8 cellular contexts compared by ENCODE assay signal in the genomic region with DNA sequence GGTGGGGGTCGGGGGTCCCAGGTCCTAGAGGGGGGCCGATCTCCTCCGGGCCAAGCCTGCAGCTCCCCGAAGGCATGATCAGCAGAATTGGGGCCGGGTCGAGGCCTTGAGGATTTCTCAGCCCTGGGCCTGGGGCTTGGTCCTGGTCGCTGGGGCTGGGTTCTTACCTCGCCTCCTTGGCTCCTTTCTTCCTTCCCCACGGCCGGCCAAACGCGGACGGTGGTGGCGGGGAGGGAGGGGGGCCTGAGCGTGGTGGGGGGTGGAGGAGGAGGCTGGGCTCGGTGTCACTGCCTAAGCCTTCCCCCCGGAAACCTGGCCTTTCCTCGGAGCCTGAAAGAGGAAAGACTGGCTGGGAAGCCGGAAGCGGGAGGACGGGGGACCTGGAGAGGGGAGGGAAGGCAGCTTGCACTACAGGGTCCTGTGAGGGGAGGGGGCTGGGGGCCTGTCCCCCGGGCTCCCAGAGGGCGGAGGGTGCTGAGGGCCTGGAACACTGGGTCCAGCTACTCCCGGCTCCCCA. TPM values are rescaled to one million over a fixed set of nuclear protein-coding genes. Genes with fewer than 3 reads are reported as not detected.
DNase-seq lines count a peak whose midpoint lies in the region; ATAC-seq and TF ChIP-seq lines count a peak whose summit lies in the region.

A gene with protein sequence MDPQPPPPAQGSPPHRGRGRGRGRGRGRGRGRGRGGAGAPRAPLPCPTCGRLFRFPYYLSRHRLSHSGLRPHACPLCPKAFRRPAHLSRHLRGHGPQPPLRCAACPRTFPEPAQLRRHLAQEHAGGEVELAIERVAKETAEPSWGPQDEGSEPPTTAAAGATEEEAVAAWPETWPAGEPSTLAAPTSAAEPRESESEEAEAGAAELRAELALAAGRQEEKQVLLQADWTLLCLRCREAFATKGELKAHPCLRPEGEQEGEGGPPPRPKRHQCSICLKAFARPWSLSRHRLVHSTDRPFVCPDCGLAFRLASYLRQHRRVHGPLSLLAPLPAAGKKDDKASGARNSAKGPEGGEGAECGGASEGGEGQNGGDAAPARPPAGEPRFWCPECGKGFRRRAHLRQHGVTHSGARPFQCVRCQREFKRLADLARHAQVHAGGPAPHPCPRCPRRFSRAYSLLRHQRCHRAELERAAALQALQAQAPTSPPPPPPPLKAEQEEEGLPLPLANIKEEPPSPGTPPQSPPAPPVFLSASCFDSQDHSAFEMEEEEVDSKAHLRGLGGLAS (minus strand): TSS at position 221 of the 517 bp plus-strand sequence. CDS start 1,209 bp downstream, outside the sequence.

- H3K9me3 ChIP-seq in lower lobe of right lung: no peaks in the 10 kb centered on the region

- peak within 1 kb of the TSS; percentile 91 for H3K27ac ChIP-seq in lower lobe of right lung

- H3K4me1 ChIP-seq in lower lobe of right lung: peaks cover 22% of the 10 kb centered on the region

- peaks cover 21% of the 10 kb centered on the region for H3K36me3 ChIP-seq in lower lobe of right lung

- DNase-seq in Caki2 (ENCODE audit: low read depth): peak; percentile 78
- DNase-seq in NCI-H69 (lab: John Stamatoyannopoulos, UW): peak; percentile 97
- peak; percentile 63 to 69 for DNase-seq in activated CD4-positive, alpha-beta T cell treated with anti-CD3 and anti-CD28 coated beads, Interleukin-2, amount 50 U/mL, for 4 hours
- DNase-seq in ecto neural progenitor cell (ENCODE audit: low spot score): peak; percentile 90
- peak; percentile 88 for DNase-seq in lower lobe of right lung
- DNase-seq in stimulated activated CD4-positive, alpha-beta T cell treated with anti-CD3 and anti-CD28 coated beads, Interleukin-4, amount 100 ng/mL, for 24 hours: peak; percentile 87

- intact Hi-C loops in lower lobe of right lung (cut with DNase I): no loop called here

- in situ Hi-C loops in Caki2 (cut with HindIII; ENCODE audit: low pct_unique_long_range_greater_than_20kb, low sequenced_read_pairs): no loop called here

- TF ChIP-seq CTCF in lower lobe of right lung (IDR thresholded peaks at IDR 0.05): no peak

- peak; percentile 55 for ATAC-seq in HG03175 (IDR thresholded peaks at IDR 0.05; ENCODE audit: unreplicated experiment)
- ATAC-seq in lower lobe of right lung: peak; percentile 91 to 93
- ATAC-seq in HG03565 (IDR thresholded peaks at IDR 0.05; ENCODE audit: unreplicated experiment): no peak

- no peaks in the 10 kb centered on the region for H3K27me3 ChIP-seq in lower lobe of right lung (ENCODE audit: low read depth)

- peak within 1 kb of the TSS; percentile 89 for H3K4me3 ChIP-seq in lower lobe of right lung

RNA-seq across cellular contexts. Expression of the gene that starts here (rescaled TPM):
- total RNA-seq in Caki2 (2014; rRNA removed; shearing (Covaris generic); ENCODE audit: low replicate concordance): 2.2 and 12.9 TPM in 2 replicates
- 12.7 TPM for total RNA-seq in lower lobe of right lung
